ENCODE assay signal across 8 cellular contexts in genomic region chr14:90815817-90816662, GRCh38. TPM values are rescaled to one million over a fixed set of nuclear protein-coding genes. Genes with fewer than 3 reads are reported as not detected.
DNase-seq lines count a peak whose midpoint lies in the region; ATAC-seq, FAIRE-seq and TF ChIP-seq lines count a peak whose summit lies in the region.

TSS of gene TTC7B (minus strand) at chr14:90816430. CDS start at chr14:90816295, 135 bp downstream.

- peak in 1 of 2 experiments; percentile 83 for DNase-seq in A549 (ENCODE audit: low read depth in 1 of 2, low spot score in 1 of 2)
- DNase-seq in GM12891 (ENCODE audit: insufficient read length, low spot score): peak; percentile 80
- DNase-seq in SW480 (ENCODE audit: low spot score): peak; percentile 33
- no peak for DNase-seq in chondrocyte (ENCODE audit: low spot score)
- DNase-seq in left lobe of liver (ENCODE audit: low spot score): no peak
- peak; percentile 42 for DNase-seq in stimulated activated CD8-positive, alpha-beta memory T cell treated with anti-CD3 and anti-CD28 coated beads, Interleukin-4, amount 100 ng/mL, for 48 hours
- no peak for DNase-seq in NCI-H2029 treated with DMSO at 0.1 percent for 48 hours (lab: John Stamatoyannopoulos, UW)

- peak within 1 kb of the TSS; percentile 96 for H3K4me2 ChIP-seq in A549

- FAIRE-seq in A549 (lab: Jason Lieb, UNC): no peak
- no peak for FAIRE-seq in GM12891 (lab: Jason Lieb, UNC)

- CTCF ChIA-PET in A549 (lab: Yijun Ruan, JAX): interaction anchor here (0.6 to 1.9 kb wide), 5 partner anchors 12 to 57 kb away, joined by 3 to 12 read pairs (median 4); no protein-coding TSS in a partner anchor

- H3K9me3 Mint-ChIP-seq in chondrocyte (ENCODE audit: low read depth): no peaks in the 10 kb centered on the region

- H3K27ac ChIP-seq in A549: peak within 1 kb of the TSS; percentile 87 to 94

- POLR2A ChIA-PET in A549 (lab: Yijun Ruan, JAX): interaction anchor here (0.5 to 1.7 kb wide), 2 partner anchors 419 to 507 kb away, joined by 6 to 7 read pairs; partner anchors contain the start of gene CALM1

- peak within 1 kb of the TSS; percentile 90 for H3K4me3 ChIP-seq in A549

- H3K4me3 Mint-ChIP-seq in chondrocyte (ENCODE audit: unreplicated experiment): peak within 1 kb of the TSS; percentile 90

- peak; percentile 88 to 89 for ATAC-seq in A549
- ATAC-seq in HG03135 (IDR thresholded peaks at IDR 0.05; ENCODE audit: unreplicated experiment): peak; percentile 64
- ATAC-seq in left lobe of liver: peak; percentile 47

- H3K36me3 Mint-ChIP-seq in chondrocyte (ENCODE audit: low read depth): no peaks in the 10 kb centered on the region

- peaks cover 10% of the 10 kb centered on the region for H3K4me1 Mint-ChIP-seq in chondrocyte (ENCODE audit: low read depth)

- TF ChIP-seq POLR2A in A549 (IDR thresholded peaks at IDR 0.05; ENCODE audit: low read length) (0 out of 2 replicates have a peak, but pooled peaks have one; percentile 20), GM12891 (IDR thresholded peaks at IDR 0.05; ENCODE audit: low read depth, low read length) (no peak)

- WGBS in A549 (ENCODE audit: missing lambda C conversion rate): no CpG with 5 or more reads among the region's 111 CpGs

- no peak for TF ChIP-seq RAD21 in A549 (conservative IDR thresholded peaks at IDR 0.05 in 1 of 2, IDR thresholded peaks at IDR 0.05 in 1 of 2)

- 0 out of 3 replicates have a peak, but pooled peaks cover 3% of the 10 kb centered on the region for H3K4me1 ChIP-seq in A549

- TF ChIP-seq CTCF in A549 (IDR thresholded peaks at IDR 0.05): peak; percentile 49
- TF ChIP-seq CTCF in chondrocyte (IDR thresholded peaks at IDR 0.05): no peak

- no peaks in the 10 kb centered on the region for H3K9me3 ChIP-seq in A549

- no peak for TF ChIP-seq EP300 in A549 (IDR thresholded peaks at IDR 0.05)

- no peaks in the 10 kb centered on the region for H3K27me3 Mint-ChIP-seq in chondrocyte (ENCODE audit: low read depth)

- H3K27ac Mint-ChIP-seq in chondrocyte (ENCODE audit: unreplicated experiment): peak within 1 kb of the TSS; percentile 70

TF ChIP-seq in A549, 52 proteins besides CTCF, POLR2A, EP300 and RAD21:
- TF ChIP-seq, protein P1, sequence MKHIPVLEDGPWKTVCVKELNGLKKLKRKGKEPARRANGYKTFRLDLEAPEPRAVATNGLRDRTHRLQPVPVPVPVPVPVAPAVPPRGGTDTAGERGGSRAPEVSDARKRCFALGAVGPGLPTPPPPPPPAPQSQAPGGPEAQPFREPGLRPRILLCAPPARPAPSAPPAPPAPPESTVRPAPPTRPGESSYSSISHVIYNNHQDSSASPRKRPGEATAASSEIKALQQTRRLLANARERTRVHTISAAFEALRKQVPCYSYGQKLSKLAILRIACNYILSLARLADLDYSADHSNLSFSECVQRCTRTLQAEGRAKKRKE (CRISPR knock-in tag; IDR thresholded peaks at IDR 0.05; ENCODE audit: low read depth): no peak
- TF ChIP-seq ZFP36 (IDR thresholded peaks at IDR 0.05; ENCODE audit: borderline replicate concordance, partially characterized antibody): no peak
- TF ChIP-seq KDM5A (IDR thresholded peaks at IDR 0.05): no peak
- TF ChIP-seq NPAS2 (CRISPR knock-in tag; IDR thresholded peaks at IDR 0.05; ENCODE audit: borderline replicate concordance): no peak
- TF ChIP-seq, protein P2, sequence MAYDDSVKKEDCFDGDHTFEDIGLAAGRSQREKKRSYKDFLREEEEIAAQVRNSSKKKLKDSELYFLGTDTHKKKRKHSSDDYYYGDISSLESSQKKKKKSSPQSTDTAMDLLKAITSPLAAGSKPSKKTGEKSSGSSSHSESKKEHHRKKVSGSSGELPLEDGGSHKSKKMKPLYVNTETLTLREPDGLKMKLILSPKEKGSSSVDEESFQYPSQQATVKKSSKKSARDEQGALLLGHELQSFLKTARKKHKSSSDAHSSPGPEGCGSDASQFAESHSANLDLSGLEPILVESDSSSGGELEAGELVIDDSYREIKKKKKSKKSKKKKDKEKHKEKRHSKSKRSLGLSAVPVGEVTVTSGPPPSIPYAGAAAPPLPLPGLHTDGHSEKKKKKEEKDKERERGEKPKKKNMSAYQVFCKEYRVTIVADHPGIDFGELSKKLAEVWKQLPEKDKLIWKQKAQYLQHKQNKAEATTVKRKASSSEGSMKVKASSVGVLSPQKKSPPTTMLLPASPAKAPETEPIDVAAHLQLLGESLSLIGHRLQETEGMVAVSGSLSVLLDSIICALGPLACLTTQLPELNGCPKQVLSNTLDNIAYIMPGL (CRISPR knock-in tag; IDR thresholded peaks at IDR 0.05; ENCODE audit: borderline replicate concordance): no peak
- TF ChIP-seq, protein P3, sequence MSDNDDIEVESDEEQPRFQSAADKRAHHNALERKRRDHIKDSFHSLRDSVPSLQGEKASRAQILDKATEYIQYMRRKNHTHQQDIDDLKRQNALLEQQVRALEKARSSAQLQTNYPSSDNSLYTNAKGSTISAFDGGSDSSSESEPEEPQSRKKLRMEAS (IDR thresholded peaks at IDR 0.05): no peak
- no peak for TF ChIP-seq RCOR1 (IDR thresholded peaks at IDR 0.05; ENCODE audit: low read depth, low read length)
- TF ChIP-seq TFCP2L1 (CRISPR knock-in tag; IDR thresholded peaks at IDR 0.05): no peak
- TF ChIP-seq HOXB5 (CRISPR knock-in tag; IDR thresholded peaks at IDR 0.05): no peak
- no peak for TF ChIP-seq BHLHE40 (IDR thresholded peaks at IDR 0.05; ENCODE audit: low read depth, low read length)

TF ChIP-seq in GM12891, 5 proteins besides CTCF, POLR2A, EP300 and RAD21:
- no peak for TF ChIP-seq POU2F2 (IDR thresholded peaks at IDR 0.05; ENCODE audit: low read depth, low read length)
- no peak for TF ChIP-seq POLR2AphosphoS5 (IDR thresholded peaks at IDR 0.05; ENCODE audit: low read depth, low read length)
- TF ChIP-seq PAX5 (IDR thresholded peaks at IDR 0.05; ENCODE audit: insufficient read depth, low read length, severe bottlenecking): no peak
- TF ChIP-seq SPI1 (IDR thresholded peaks at IDR 0.05; ENCODE audit: low read depth, low read length): no peak
- no peak for TF ChIP-seq TAF1 (IDR thresholded peaks at IDR 0.05; ENCODE audit: low read depth, low read length)
TF ChIP-seq in GM12891: peak in this region for 0.

RNA-seq across cellular contexts. Expression of gene TTC7B, which starts in this region (rescaled TPM):
- 25.7 and 28.0 TPM in 2 replicates for polyA plus RNA-seq in A549 (2011; rRNA removed)
- 25.5 and 31.4 TPM in 2 replicates for polyA plus RNA-seq in A549 (2012; cell fraction: cytosol; rRNA removed)
- 12.9 and 19.6 TPM in 2 replicates for polyA plus RNA-seq in A549 (2012; cell fraction: nucleus; rRNA removed)
- 16.6 to 21.0 TPM (median 18.0 TPM) in 3 replicates for polyA plus RNA-seq in A549 (2017; fragmentation: RNase III; extraction: RNeasy Plus Mini Kit Qiagen cat#74134 plus additional on column Dnase treatment)
- 49.4 and 54.6 TPM in 2 replicates for polyA minus RNA-seq in A549 (2011; rRNA and poly(A)+ RNA removed)
- polyA plus RNA-seq in GM12891 (2012; ENCODE audit: low read depth, missing spikeins): not detected
- total RNA-seq in chondrocyte: 29.9 to 45.6 TPM (median 40.3 TPM) in 3 replicates
- 32.4 TPM for total RNA-seq in left lobe of liver

Comparison
In these comparisons a context has a peak if more than half of its experiments do, and no peak if none do; other contexts are left out.
1. DNase-seq: peak in GM12891 (single experiment), SW480 (single experiment) and stimulated activated CD8-positive, alpha-beta memory T cell treated with anti-CD3 and anti-CD28 coated beads, Interleukin-4, amount 100 ng/mL, for 48 hours (single experiment); none in chondrocyte (single experiment), left lobe of liver (single experiment) and NCI-H2029 treated with DMSO at 0.1 percent for 48 hours (single experiment).
2. Peak in every context shown above with its lines, with median percentiles within 50 percentile points of each other: ATAC-seq.